Comparison of ENCODE assay signal across 8 cellular contexts in the genomic region with DNA sequence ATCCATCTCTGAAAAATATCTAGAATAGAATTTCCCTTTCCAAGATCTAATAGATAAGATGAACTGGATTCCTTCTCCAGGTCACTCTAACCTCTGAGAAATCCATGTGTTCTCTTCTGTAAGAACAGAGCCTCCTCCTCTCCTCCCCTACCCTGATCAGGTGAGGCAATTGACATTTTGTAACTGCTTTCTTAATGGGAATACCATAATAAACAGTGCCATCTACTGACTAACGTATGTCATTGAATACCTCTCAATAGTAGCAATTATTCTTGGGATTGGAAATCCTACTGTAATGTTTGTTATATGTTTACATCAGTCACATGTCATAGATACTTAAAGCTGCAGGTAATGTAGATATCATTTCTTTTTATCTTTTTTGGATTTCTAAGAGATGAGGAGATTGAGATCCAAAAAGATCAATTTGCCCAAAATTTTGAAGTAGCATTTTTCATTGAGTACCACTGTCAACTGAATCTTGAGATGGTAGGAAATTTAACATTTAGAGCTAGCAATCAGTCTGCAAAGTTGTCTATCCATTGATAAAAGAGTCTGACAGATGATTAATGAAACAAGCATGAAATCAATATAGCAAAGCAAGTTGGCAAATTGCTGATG.
DNase-seq lines count a peak whose midpoint lies in the region; ATAC-seq, FAIRE-seq and TF ChIP-seq lines count a peak whose summit lies in the region.

No MANE protein-coding gene starts in this region.

- TF ChIP-seq RAD21 in A549 (conservative IDR thresholded peaks at IDR 0.05 in 1 of 2, IDR thresholded peaks at IDR 0.05 in 1 of 2) = peak; percentile 80 to 84

- DNase-seq in A549 (ENCODE audit: low read depth in 1 of 2, low spot score in 1 of 2) (peak; percentile 18 to 57), NAMALWA (ENCODE audit: low spot score) (peak; percentile 56), fibroblast of peridontal ligament (ENCODE audit: extremely low read depth) (peak; percentile 89), omental fat pad (ENCODE audit: low spot score) (no peak)
- DNase-seq in activated CD4-positive, alpha-beta T cell treated with anti-CD3 and anti-CD28 coated beads for 48 hours = no peak

- WGBS in A549 (ENCODE audit: missing lambda C conversion rate) = 0% methylated on average over 1 of the region's 1 CpG

- H3K4me3 ChIP-seq in A549 = no peak overlapping the region

- H3K4me1 ChIP-seq in A549 = 0 out of 3 replicates have a peak, but pooled peaks cover 3% of the 10 kb centered on the region

- no peaks in the 10 kb centered on the region for H3K9me3 ChIP-seq in A549

- FAIRE-seq in A549 (lab: Jason Lieb, UNC) = no peak

- POLR2A ChIA-PET in A549 (lab: Yijun Ruan, JAX) = no interaction called here

- H3K27ac ChIP-seq in A549 = no peak overlapping the region; a peak in 1 of 6 replicates

- ATAC-seq in A549 (peak; percentile 73 to 83), GM18499 (IDR thresholded peaks at IDR 0.05; ENCODE audit: insufficient read depth, unreplicated experiment) (peak; percentile 84), HG02759 (IDR thresholded peaks at IDR 0.05; ENCODE audit: unreplicated experiment) (peak; percentile 92), SK-N-SH treated with all-trans-retinoic acid at 6 μM for 48 hours (peak; percentile 93), omental fat pad (ENCODE audit: low FRiP score) (peak; percentile 86)

- TF ChIP-seq POLR2A in A549 (IDR thresholded peaks at IDR 0.05; ENCODE audit: low read length) = no peak

- no peak for TF ChIP-seq EP300 in A549 (IDR thresholded peaks at IDR 0.05)

- TF ChIP-seq CTCF in A549 (IDR thresholded peaks at IDR 0.05) (peak; percentile 63), omental fat pad (IDR thresholded peaks at IDR 0.05) (no peak)

- no peak overlapping the region for H3K4me2 ChIP-seq in A549

- CTCF ChIA-PET in A549 (lab: Yijun Ruan, JAX) = interaction anchor here (0.6 to 3.1 kb wide), 12 partner anchors 9 to 603 kb away, joined by 3 to 31 read pairs (median 4); partner anchors contain the start of gene GJA1

TF ChIP-seq in A549, 52 proteins besides CTCF, POLR2A, EP300 and RAD21:
- TF ChIP-seq SMC3 (IDR thresholded peaks at IDR 0.05) = peak; percentile 85
- peak; percentile 35 to 63; a peak in 2 of 4 replicates for TF ChIP-seq CEBPB (IDR thresholded peaks at IDR 0.05)
- no peak for TF ChIP-seq FOXS1 (CRISPR knock-in tag; IDR thresholded peaks at IDR 0.05)
TF ChIP-seq in A549: peak in this region for 2.

TF ChIP-seq in SK-N-SH treated with all-trans-retinoic acid at 6 μM for 48 hours, 23 proteins besides CTCF, POLR2A, EP300 and RAD21:
- no peak for TF ChIP-seq CSDC2 (CRISPR knock-in tag; IDR thresholded peaks at IDR 0.05)
- no peak for TF ChIP-seq POU6F1 (CRISPR knock-in tag; IDR thresholded peaks at IDR 0.05; ENCODE audit: borderline replicate concordance, low read depth)
- no peak for TF ChIP-seq ZNF565 (CRISPR knock-in tag; conservative IDR thresholded peaks at IDR 0.05; ENCODE audit: low read depth)
- TF ChIP-seq ZFP3 (CRISPR knock-in tag; IDR thresholded peaks at IDR 0.05) = no peak
- TF ChIP-seq RARB (CRISPR knock-in tag; IDR thresholded peaks at IDR 0.05) = no peak
- TF ChIP-seq, protein P1, sequence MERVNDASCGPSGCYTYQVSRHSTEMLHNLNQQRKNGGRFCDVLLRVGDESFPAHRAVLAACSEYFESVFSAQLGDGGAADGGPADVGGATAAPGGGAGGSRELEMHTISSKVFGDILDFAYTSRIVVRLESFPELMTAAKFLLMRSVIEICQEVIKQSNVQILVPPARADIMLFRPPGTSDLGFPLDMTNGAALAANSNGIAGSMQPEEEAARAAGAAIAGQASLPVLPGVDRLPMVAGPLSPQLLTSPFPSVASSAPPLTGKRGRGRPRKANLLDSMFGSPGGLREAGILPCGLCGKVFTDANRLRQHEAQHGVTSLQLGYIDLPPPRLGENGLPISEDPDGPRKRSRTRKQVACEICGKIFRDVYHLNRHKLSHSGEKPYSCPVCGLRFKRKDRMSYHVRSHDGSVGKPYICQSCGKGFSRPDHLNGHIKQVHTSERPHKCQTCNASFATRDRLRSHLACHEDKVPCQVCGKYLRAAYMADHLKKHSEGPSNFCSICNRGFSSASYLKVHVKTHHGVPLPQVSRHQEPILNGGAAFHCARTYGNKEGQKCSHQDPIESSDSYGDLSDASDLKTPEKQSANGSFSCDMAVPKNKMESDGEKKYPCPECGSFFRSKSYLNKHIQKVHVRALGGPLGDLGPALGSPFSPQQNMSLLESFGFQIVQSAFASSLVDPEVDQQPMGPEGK (CRISPR knock-in tag; IDR thresholded peaks at IDR 0.05; ENCODE audit: borderline replicate concordance) = no peak
- TF ChIP-seq PPARA (CRISPR knock-in tag; IDR thresholded peaks at IDR 0.05; ENCODE audit: borderline replicate concordance) = no peak
- no peak for TF ChIP-seq ISL1 (CRISPR knock-in tag; IDR thresholded peaks at IDR 0.05)

Comparison
In these comparisons a context has a peak if more than half of its experiments do, and no peak if none do; other contexts are left out.
1. DNase-seq: peak in A549 (2 of 2), NAMALWA (single experiment) and fibroblast of peridontal ligament (single experiment); none in omental fat pad (single experiment) and activated CD4-positive, alpha-beta T cell treated with anti-CD3 and anti-CD28 coated beads for 48 hours (single experiment).
2. Peak in every context shown above with its lines, with median percentiles within 50 percentile points of each other: ATAC-seq.